ENCODE assay signal across 12 cellular contexts in genomic region chr12:92028039-92028709, GRCh38.
DNase-seq lines count a peak whose midpoint lies in the region; TF ChIP-seq lines count a peak whose summit lies in the region.
"Had no signal": no experiment of that assay in that cellular context is flagged by ENCODE, and none has a peak within 500 bp of the region (broad histone marks: within the 10 kb centered on the region; RNA-seq: fewer than 3 reads in every experiment).

No MANE protein-coding gene starts in this region.

- H3K4me3 ChIP-seq in esophagus muscularis mucosa, result no peak overlapping the region
- no peak overlapping the region for H3K4me3 ChIP-seq in stomach smooth muscle (ENCODE audit: low read length in 2 of 2)

- H3K9ac ChIP-seq in stomach smooth muscle (ENCODE audit: low read length in 2 of 2), result no peak overlapping the region

- no peaks in the 10 kb centered on the region for H3K9me3 ChIP-seq in esophagus muscularis mucosa
- no peaks in the 10 kb centered on the region for H3K9me3 ChIP-seq in stomach smooth muscle (ENCODE audit: control insufficient read depth in 2 of 2, low read length in 2 of 2)

- intact Hi-C loops in esophagus muscularis mucosa (cut with DNase I), result no loop called here
- intact Hi-C loops in activated T-helper 2 cell treated with anti-CD3 and anti-CD28 coated beads, Interferon-gamma antibody, Interleukin-2, Interleukin-4, amounts not matched to agents 10 μg/mL and 5 μg/mL and 100 μg/mL, durations not matched to agents 14 hours and 24 hours and 36 hours (cut with micrococcal nuclease), result no loop called here

- DNase-seq in NCI-H2171 treated with DMSO at 0.1 percent for 48 hours (lab: John Stamatoyannopoulos, UW) (peak; percentile 11), NCI-H2171 (lab: John Stamatoyannopoulos, UW) (no peak), RWPE1 (ENCODE audit: low spot score) (peak; percentile 26), esophagus muscularis mucosa (ENCODE audit: extremely low spot score) (no peak), 8988T (no peak)
- no peak for DNase-seq in activated CD4-positive, alpha-beta T cell treated with anti-CD3 and anti-CD28 coated beads, Interleukin-2, amount 50 U/mL, for 1 hour
- no peak for DNase-seq in activated T-helper 2 cell treated with anti-CD3 and anti-CD28 coated beads, Interferon-gamma antibody, Interleukin-2, Interleukin-4, amounts not matched to agents 10 μg/mL and 5 μg/mL and 100 μg/mL, durations not matched to agents 14 hours and 24 hours and 36 hours (ENCODE audit: low spot score)
- DNase-seq: NK-92 treated with Interleukin-12 subunit alpha and Interleukin-12 subunit beta, amount 100 ng/mL, for 24 hours; stimulated activated CD4-positive, alpha-beta T cell treated with anti-CD3 and anti-CD28 coated beads, Interleukin-15, amount 100 ng/mL, for 24 hours; T1000 had no signal

- no peaks in the 10 kb centered on the region for H3K27me3 Mint-ChIP-seq in activated T-helper 2 cell treated with anti-CD3 and anti-CD28 coated beads, Interferon-gamma antibody, Interleukin-2, Interleukin-4, amounts not matched to agents 10 μg/mL and 5 μg/mL and 100 μg/mL, durations not matched to agents 14 hours and 24 hours and 36 hours (ENCODE audit: low read depth)
- H3K27me3 Mint-ChIP-seq: stimulated activated memory B cell treated with anti-CD40 and anti-IgM and Interleukin-4, amounts not matched to agents 10 μg/mL and 1 μg/mL and 100 μg/mL, for 72 hours had no signal

- 37% methylated on average over 3 of the region's 3 CpGs for WGBS in esophagus muscularis mucosa

- H3K4me1 Mint-ChIP-seq in activated T-helper 2 cell treated with anti-CD3 and anti-CD28 coated beads, Interferon-gamma antibody, Interleukin-2, Interleukin-4, amounts not matched to agents 10 μg/mL and 5 μg/mL and 100 μg/mL, durations not matched to agents 14 hours and 24 hours and 36 hours (ENCODE audit: low read depth), result peaks cover 59% of the 10 kb centered on the region

- H3K36me3 Mint-ChIP-seq in activated T-helper 2 cell treated with anti-CD3 and anti-CD28 coated beads, Interferon-gamma antibody, Interleukin-2, Interleukin-4, amounts not matched to agents 10 μg/mL and 5 μg/mL and 100 μg/mL, durations not matched to agents 14 hours and 24 hours and 36 hours (ENCODE audit: low read depth), result peaks cover 20% of the 10 kb centered on the region
- H3K36me3 Mint-ChIP-seq: stimulated activated memory B cell treated with anti-CD40 and anti-IgM and Interleukin-4, amounts not matched to agents 10 μg/mL and 1 μg/mL and 100 μg/mL, for 72 hours had no signal

- H3K27me3 ChIP-seq in esophagus muscularis mucosa (no peaks in the 10 kb centered on the region), stomach smooth muscle (ENCODE audit: control insufficient read depth in 1 of 2, insufficient read depth in 2 of 2, low read length in 2 of 2) (no peaks in the 10 kb centered on the region)

- H3K27ac Mint-ChIP-seq in activated T-helper 2 cell treated with anti-CD3 and anti-CD28 coated beads, Interferon-gamma antibody, Interleukin-2, Interleukin-4, amounts not matched to agents 10 μg/mL and 5 μg/mL and 100 μg/mL, durations not matched to agents 14 hours and 24 hours and 36 hours, result no peak overlapping the region
- H3K27ac Mint-ChIP-seq: stimulated activated memory B cell treated with anti-CD40 and anti-IgM and Interleukin-4, amounts not matched to agents 10 μg/mL and 1 μg/mL and 100 μg/mL, for 72 hours had no signal

- H3K27ac ChIP-seq in RWPE1, result no peak overlapping the region
- H3K27ac ChIP-seq in esophagus muscularis mucosa (replicated peaks in 1 of 4), result peak overlapping the region; percentile 82 to 88 (median 84)
- peak overlapping the region; percentile 56 for H3K27ac ChIP-seq in stomach smooth muscle (ENCODE audit: low read length)

- CTCF ChIA-PET in RWPE1 (lab: Yijun Ruan, JAX), result no interaction called here

- POLR2A ChIA-PET in RWPE1 (lab: Yijun Ruan, JAX; ENCODE audit: low non-redundant PET), result no interaction called here

- H3K36me3 ChIP-seq in esophagus muscularis mucosa (no peaks in the 10 kb centered on the region), stomach smooth muscle (ENCODE audit: control insufficient read depth in 2 of 2, insufficient read depth in 2 of 2, low read length in 2 of 2) (no peaks in the 10 kb centered on the region)

- no peak overlapping the region for H3K4me3 Mint-ChIP-seq in activated T-helper 2 cell treated with anti-CD3 and anti-CD28 coated beads, Interferon-gamma antibody, Interleukin-2, Interleukin-4, amounts not matched to agents 10 μg/mL and 5 μg/mL and 100 μg/mL, durations not matched to agents 14 hours and 24 hours and 36 hours (ENCODE audit: low read depth)
- H3K4me3 Mint-ChIP-seq: stimulated activated memory B cell treated with anti-CD40 and anti-IgM and Interleukin-4, amounts not matched to agents 10 μg/mL and 1 μg/mL and 100 μg/mL, for 72 hours had no signal

- TF ChIP-seq EP300 in esophagus muscularis mucosa (IDR thresholded peaks at IDR 0.05), result no peak

- peaks cover 6% of the 10 kb centered on the region for H3K9me3 Mint-ChIP-seq in activated T-helper 2 cell treated with anti-CD3 and anti-CD28 coated beads, Interferon-gamma antibody, Interleukin-2, Interleukin-4, amounts not matched to agents 10 μg/mL and 5 μg/mL and 100 μg/mL, durations not matched to agents 14 hours and 24 hours and 36 hours

- TF ChIP-seq CTCF in RWPE1 (conservative IDR thresholded peaks at IDR 0.05; ENCODE audit: low read depth) (no peak), esophagus muscularis mucosa (IDR thresholded peaks at IDR 0.05) (no peak)

- H3K4me1 ChIP-seq in esophagus muscularis mucosa (peaks cover 28 to 74% (median 68%) of the 10 kb centered on the region in 4 donors), stomach smooth muscle (ENCODE audit: control insufficient read depth, insufficient read depth, low read length) (peaks cover 9% of the 10 kb centered on the region)

- TF ChIP-seq POLR2A in esophagus muscularis mucosa (IDR thresholded peaks at IDR 0.05; ENCODE audit: low read depth), result no peak

Comparison
In these comparisons a context has a peak if more than half of its experiments do, and no peak if none do; other contexts are left out.
1. DNase-seq: peak in NCI-H2171 treated with DMSO at 0.1 percent for 48 hours (single experiment) and RWPE1 (single experiment); none in NCI-H2171 (single experiment), esophagus muscularis mucosa (single experiment), 8988T (single experiment), activated CD4-positive, alpha-beta T cell treated with anti-CD3 and anti-CD28 coated beads, Interleukin-2, amount 50 U/mL, for 1 hour (single experiment) and activated T-helper 2 cell treated with anti-CD3 and anti-CD28 coated beads, Interferon-gamma antibody, Interleukin-2, Interleukin-4, amounts not matched to agents 10 μg/mL and 5 μg/mL and 100 μg/mL, durations not matched to agents 14 hours and 24 hours and 36 hours (single experiment).